8 cellular contexts compared by ENCODE assay signal in the genomic region with DNA sequence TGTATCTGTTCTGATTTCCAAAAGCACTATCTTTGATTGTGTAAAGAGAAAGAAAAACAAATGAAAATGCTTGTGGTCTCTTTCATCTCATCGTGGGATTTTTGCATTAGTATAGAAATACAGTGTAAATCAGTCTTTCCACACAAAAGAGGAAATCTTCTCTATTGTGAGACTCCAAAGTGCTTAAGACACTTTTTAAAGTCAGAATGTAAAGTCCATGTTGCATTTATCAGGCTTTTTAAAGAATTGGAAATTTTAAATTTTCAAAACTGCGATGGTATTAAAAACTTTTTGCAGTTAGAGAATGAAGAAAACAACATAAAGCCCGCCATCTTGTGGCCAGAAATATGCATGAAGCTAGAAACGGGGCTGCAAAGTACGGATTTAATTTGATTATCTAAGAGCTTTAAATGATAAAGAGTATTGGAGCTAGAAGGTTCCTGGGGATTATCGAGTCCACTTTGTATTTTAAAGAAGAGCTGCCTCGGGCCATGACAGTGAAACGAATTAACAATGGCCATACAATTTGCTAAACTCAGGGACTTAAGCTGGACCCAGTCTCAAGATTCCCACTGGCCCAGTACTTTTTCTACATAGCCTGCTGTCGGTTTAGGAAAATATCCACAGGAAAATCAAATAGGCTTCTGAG.
DNase-seq lines count a peak whose midpoint lies in the region; ATAC-seq and TF ChIP-seq lines count a peak whose summit lies in the region.

No MANE protein-coding gene starts in this region.

- intact Hi-C loops in Right ventricle myocardium inferior (cut with DNase I), result loop anchor here (10.0 kb wide), 1 partner anchor 566 kb away; no protein-coding TSS in a partner anchor

- H3K27me3 ChIP-seq in cardiac muscle cell, result no peaks in the 10 kb centered on the region

- peak; percentile 66 for TF ChIP-seq CTCF in cardiac muscle cell (IDR thresholded peaks at IDR 0.05; ENCODE audit: low read depth, low read length)

- no peak overlapping the region for H3K4me3 ChIP-seq in cardiac muscle cell

- DNase-seq in cardiac muscle cell (ENCODE audit: low read depth in 1 of 2, low spot score in 1 of 2), result peak; percentile 52 to 63
- no peak for DNase-seq in Right ventricle myocardium inferior (ENCODE audit: missing footprints)
- DNase-seq in KBM-7, result peak; percentile 54
- DNase-seq in T-helper 1 cell, result peak in 4 of 5 donors; percentile 4 to 26 (median 21)
- peak; percentile 16 for DNase-seq in brain pericyte (ENCODE audit: low read depth, low spot score)
- DNase-seq in kidney tubule cell (ENCODE audit: low spot score), result peak; percentile 53
- peak in 2 of 3 donors; percentile 3 to 27 for DNase-seq in stimulated activated CD4-positive, alpha-beta T cell treated with anti-CD3 and anti-CD28 coated beads, TNF-alpha, amount 100 ng/mL, for 48 hours (ENCODE audit: low read depth in 3 of 3)
- DNase-seq in NCI-H2029 treated with DMSO at 0.1 percent for 48 hours (lab: John Stamatoyannopoulos, UW), result no peak

- no peak overlapping the region for H3K27ac ChIP-seq in cardiac muscle cell

- H3K4me1 ChIP-seq in cardiac muscle cell (ENCODE audit: low read depth), result peaks cover 10% of the 10 kb centered on the region

- in situ Hi-C loops in KBM-7 (cut with MboI; ENCODE audit: low pct_unique_long_range_greater_than_20kb, low sequenced_read_pairs), result no loop called here

- no peaks in the 10 kb centered on the region for H3K36me3 ChIP-seq in cardiac muscle cell

- H3K9me3 ChIP-seq in cardiac muscle cell (ENCODE audit: low read depth), result no peaks in the 10 kb centered on the region

- ATAC-seq in Right ventricle myocardium inferior, result no peak

Comparison
In these comparisons a context has a peak if more than half of its experiments do, and no peak if none do; other contexts are left out.
1. DNase-seq: peak in cardiac muscle cell (2 of 2), KBM-7 (single experiment), T-helper 1 cell (4 of 5), brain pericyte (single experiment), kidney tubule cell (single experiment) and stimulated activated CD4-positive, alpha-beta T cell treated with anti-CD3 and anti-CD28 coated beads, TNF-alpha, amount 100 ng/mL, for 48 hours (2 of 3); none in Right ventricle myocardium inferior (single experiment) and NCI-H2029 treated with DMSO at 0.1 percent for 48 hours (single experiment).